In the genomic region with DNA sequence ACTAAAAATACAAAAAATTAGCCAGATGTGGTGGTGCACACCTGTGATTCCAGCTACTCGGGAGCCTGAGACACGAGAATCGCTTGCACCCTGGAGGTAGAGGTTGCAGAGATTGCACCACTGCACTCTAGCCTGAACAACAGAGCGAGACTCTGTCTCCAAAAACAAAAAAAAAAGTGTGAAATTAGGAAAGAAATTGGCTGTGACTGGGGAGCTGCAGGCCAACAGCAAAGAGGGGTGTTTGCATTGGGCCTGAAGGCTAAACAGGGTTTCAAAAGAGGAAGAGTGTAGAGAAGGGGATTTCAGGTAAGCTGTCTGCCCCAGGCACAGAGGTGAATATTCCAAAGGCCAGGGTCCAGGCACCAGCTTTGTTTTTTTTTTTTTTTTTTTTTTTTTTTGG, we compare ENCODE assay signal across 1 cellular context.
TF ChIP-seq lines count a peak whose summit lies in the region.

No MANE protein-coding gene starts in this region.

TF ChIP-seq in HepG2, 621 proteins besides CTCF, POLR2A, EP300 and RAD21 (continued from another document and continues in another):
- TF ChIP-seq, protein P1, sequence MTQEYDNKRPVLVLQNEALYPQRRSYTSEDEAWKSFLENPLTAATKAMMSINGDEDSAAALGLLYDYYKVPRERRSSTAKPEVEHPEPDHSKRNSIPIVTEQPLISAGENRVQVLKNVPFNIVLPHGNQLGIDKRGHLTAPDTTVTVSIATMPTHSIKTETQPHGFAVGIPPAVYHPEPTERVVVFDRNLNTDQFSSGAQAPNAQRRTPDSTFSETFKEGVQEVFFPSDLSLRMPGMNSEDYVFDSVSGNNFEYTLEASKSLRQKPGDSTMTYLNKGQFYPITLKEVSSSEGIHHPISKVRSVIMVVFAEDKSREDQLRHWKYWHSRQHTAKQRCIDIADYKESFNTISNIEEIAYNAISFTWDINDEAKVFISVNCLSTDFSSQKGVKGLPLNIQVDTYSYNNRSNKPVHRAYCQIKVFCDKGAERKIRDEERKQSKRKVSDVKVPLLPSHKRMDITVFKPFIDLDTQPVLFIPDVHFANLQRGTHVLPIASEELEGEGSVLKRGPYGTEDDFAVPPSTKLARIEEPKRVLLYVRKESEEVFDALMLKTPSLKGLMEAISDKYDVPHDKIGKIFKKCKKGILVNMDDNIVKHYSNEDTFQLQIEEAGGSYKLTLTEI (CRISPR knock-in tag; conservative IDR thresholded peaks at IDR 0.05) = no peak
- TF ChIP-seq, protein P2, sequence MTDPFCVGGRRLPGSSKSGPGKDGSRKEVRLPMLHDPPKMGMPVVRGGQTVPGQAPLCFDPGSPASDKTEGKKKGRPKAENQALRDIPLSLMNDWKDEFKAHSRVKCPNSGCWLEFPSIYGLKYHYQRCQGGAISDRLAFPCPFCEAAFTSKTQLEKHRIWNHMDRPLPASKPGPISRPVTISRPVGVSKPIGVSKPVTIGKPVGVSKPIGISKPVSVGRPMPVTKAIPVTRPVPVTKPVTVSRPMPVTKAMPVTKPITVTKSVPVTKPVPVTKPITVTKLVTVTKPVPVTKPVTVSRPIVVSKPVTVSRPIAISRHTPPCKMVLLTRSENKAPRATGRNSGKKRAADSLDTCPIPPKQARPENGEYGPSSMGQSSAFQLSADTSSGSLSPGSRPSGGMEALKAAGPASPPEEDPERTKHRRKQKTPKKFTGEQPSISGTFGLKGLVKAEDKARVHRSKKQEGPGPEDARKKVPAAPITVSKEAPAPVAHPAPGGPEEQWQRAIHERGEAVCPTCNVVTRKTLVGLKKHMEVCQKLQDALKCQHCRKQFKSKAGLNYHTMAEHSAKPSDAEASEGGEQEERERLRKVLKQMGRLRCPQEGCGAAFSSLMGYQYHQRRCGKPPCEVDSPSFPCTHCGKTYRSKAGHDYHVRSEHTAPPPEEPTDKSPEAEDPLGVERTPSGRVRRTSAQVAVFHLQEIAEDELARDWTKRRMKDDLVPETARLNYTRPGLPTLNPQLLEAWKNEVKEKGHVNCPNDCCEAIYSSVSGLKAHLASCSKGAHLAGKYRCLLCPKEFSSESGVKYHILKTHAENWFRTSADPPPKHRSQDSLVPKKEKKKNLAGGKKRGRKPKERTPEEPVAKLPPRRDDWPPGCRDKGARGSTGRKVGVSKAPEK (CRISPR knock-in tag; IDR thresholded peaks at IDR 0.05; ENCODE audit: borderline replicate concordance) = no peak
- TF ChIP-seq, protein P3, sequence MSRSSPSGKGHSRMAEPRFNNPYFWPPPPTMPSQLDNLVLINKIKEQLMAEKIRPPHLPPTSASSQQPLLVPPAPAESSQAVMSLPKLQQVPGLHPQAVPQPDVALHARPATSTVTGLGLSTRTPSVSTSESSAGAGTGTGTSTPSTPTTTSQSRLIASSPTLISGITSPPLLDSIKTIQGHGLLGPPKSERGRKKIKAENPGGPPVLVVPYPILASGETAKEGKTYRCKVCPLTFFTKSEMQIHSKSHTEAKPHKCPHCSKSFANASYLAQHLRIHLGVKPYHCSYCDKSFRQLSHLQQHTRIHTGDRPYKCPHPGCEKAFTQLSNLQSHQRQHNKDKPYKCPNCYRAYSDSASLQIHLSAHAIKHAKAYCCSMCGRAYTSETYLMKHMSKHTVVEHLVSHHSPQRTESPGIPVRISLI (CRISPR knock-in tag; IDR thresholded peaks at IDR 0.05; ENCODE audit: borderline replicate concordance) = peak; percentile 94
- TF ChIP-seq ZNF329 (CRISPR knock-in tag; IDR thresholded peaks at IDR 0.05; ENCODE audit: low read depth) (no peak), ZNF232 (CRISPR knock-in tag; IDR thresholded peaks at IDR 0.05; ENCODE audit: borderline replicate concordance) (no peak), NKX3-1 (CRISPR knock-in tag; IDR thresholded peaks at IDR 0.05) (no peak), SMARCC2 (IDR thresholded peaks at IDR 0.05) (no peak), ZSCAN25 (CRISPR knock-in tag; IDR thresholded peaks at IDR 0.05) (0 out of 2 replicates have a peak, but pooled peaks have one; percentile 62), SMAD3 (CRISPR knock-in tag; IDR thresholded peaks at IDR 0.05) (no peak), ZNF20 (CRISPR knock-in tag; IDR thresholded peaks at IDR 0.05) (no peak), SP1 (IDR thresholded peaks at IDR 0.05) (no peak), SP1 (CRISPR knock-in tag; IDR thresholded peaks at IDR 0.05) (no peak), ZNF333 (CRISPR knock-in tag; IDR thresholded peaks at IDR 0.05; ENCODE audit: borderline replicate concordance) (no peak), FOXC1 (CRISPR knock-in tag; IDR thresholded peaks at IDR 0.05; ENCODE audit: borderline replicate concordance) (no peak), ZNF713 (CRISPR knock-in tag; IDR thresholded peaks at IDR 0.05) (no peak), REXO4 (CRISPR knock-in tag; IDR thresholded peaks at IDR 0.05; ENCODE audit: borderline replicate concordance) (no peak), RFXANK (CRISPR knock-in tag; IDR thresholded peaks at IDR 0.05) (no peak), FOXP1 (IDR thresholded peaks at IDR 0.05) (no peak), FOXP1 (CRISPR knock-in tag; IDR thresholded peaks at IDR 0.05) (peak; percentile 22; the same call in 1 of the 2 replicates), ZNF749 (CRISPR knock-in tag; IDR thresholded peaks at IDR 0.05; ENCODE audit: borderline replicate concordance) (no peak), ZNF709 (CRISPR knock-in tag; IDR thresholded peaks at IDR 0.05) (no peak; the same call in 1 of the 2 replicates), ZNF567 (CRISPR knock-in tag; IDR thresholded peaks at IDR 0.05; ENCODE audit: borderline replicate concordance) (no peak), ZNF614 (CRISPR knock-in tag; IDR thresholded peaks at IDR 0.05; ENCODE audit: borderline replicate concordance) (no peak), ZSCAN12 (CRISPR knock-in tag; IDR thresholded peaks at IDR 0.05) (no peak), ZNF543 (CRISPR knock-in tag; IDR thresholded peaks at IDR 0.05) (no peak), NFRKB (IDR thresholded peaks at IDR 0.05) (no peak), ZNF264 (CRISPR knock-in tag; IDR thresholded peaks at IDR 0.05) (0 out of 2 replicates have a peak, but pooled peaks have one; percentile 33), SMARCE1 (IDR thresholded peaks at IDR 0.05; ENCODE audit: borderline replicate concordance) (no peak)
- TF ChIP-seq, protein P4, sequence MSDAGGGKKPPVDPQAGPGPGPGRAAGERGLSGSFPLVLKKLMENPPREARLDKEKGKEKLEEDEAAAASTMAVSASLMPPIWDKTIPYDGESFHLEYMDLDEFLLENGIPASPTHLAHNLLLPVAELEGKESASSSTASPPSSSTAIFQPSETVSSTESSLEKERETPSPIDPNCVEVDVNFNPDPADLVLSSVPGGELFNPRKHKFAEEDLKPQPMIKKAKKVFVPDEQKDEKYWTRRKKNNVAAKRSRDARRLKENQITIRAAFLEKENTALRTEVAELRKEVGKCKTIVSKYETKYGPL (CRISPR knock-in tag; IDR thresholded peaks at IDR 0.05) = no peak
- TF ChIP-seq, protein P5, sequence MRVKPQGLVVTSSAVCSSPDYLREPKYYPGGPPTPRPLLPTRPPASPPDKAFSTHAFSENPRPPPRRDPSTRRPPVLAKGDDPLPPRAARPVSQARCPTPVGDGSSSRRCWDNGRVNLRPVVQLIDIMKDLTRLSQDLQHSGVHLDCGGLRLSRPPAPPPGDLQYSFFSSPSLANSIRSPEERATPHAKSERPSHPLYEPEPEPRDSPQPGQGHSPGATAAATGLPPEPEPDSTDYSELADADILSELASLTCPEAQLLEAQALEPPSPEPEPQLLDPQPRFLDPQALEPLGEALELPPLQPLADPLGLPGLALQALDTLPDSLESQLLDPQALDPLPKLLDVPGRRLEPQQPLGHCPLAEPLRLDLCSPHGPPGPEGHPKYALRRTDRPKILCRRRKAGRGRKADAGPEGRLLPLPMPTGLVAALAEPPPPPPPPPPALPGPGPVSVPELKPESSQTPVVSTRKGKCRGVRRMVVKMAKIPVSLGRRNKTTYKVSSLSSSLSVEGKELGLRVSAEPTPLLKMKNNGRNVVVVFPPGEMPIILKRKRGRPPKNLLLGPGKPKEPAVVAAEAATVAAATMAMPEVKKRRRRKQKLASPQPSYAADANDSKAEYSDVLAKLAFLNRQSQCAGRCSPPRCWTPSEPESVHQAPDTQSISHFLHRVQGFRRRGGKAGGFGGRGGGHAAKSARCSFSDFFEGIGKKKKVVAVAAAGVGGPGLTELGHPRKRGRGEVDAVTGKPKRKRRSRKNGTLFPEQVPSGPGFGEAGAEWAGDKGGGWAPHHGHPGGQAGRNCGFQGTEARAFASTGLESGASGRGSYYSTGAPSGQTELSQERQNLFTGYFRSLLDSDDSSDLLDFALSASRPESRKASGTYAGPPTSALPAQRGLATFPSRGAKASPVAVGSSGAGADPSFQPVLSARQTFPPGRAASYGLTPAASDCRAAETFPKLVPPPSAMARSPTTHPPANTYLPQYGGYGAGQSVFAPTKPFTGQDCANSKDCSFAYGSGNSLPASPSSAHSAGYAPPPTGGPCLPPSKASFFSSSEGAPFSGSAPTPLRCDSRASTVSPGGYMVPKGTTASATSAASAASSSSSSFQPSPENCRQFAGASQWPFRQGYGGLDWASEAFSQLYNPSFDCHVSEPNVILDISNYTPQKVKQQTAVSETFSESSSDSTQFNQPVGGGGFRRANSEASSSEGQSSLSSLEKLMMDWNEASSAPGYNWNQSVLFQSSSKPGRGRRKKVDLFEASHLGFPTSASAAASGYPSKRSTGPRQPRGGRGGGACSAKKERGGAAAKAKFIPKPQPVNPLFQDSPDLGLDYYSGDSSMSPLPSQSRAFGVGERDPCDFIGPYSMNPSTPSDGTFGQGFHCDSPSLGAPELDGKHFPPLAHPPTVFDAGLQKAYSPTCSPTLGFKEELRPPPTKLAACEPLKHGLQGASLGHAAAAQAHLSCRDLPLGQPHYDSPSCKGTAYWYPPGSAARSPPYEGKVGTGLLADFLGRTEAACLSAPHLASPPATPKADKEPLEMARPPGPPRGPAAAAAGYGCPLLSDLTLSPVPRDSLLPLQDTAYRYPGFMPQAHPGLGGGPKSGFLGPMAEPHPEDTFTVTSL (CRISPR knock-in tag; IDR thresholded peaks at IDR 0.05; ENCODE audit: borderline replicate concordance) = peak; percentile 61; the same call in 1 of the 2 replicates
- TF ChIP-seq, protein P6, sequence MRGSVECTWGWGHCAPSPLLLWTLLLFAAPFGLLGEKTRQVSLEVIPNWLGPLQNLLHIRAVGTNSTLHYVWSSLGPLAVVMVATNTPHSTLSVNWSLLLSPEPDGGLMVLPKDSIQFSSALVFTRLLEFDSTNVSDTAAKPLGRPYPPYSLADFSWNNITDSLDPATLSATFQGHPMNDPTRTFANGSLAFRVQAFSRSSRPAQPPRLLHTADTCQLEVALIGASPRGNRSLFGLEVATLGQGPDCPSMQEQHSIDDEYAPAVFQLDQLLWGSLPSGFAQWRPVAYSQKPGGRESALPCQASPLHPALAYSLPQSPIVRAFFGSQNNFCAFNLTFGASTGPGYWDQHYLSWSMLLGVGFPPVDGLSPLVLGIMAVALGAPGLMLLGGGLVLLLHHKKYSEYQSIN (CRISPR knock-in tag; IDR thresholded peaks at IDR 0.05; ENCODE audit: borderline replicate concordance) = no peak
- TF ChIP-seq, protein P7, sequence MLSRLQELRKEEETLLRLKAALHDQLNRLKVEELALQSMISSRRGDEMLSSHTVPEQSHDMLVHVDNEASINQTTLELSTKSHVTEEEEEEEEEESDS (CRISPR knock-in tag; IDR thresholded peaks at IDR 0.05; ENCODE audit: borderline replicate concordance) = no peak
- TF ChIP-seq, protein P8, sequence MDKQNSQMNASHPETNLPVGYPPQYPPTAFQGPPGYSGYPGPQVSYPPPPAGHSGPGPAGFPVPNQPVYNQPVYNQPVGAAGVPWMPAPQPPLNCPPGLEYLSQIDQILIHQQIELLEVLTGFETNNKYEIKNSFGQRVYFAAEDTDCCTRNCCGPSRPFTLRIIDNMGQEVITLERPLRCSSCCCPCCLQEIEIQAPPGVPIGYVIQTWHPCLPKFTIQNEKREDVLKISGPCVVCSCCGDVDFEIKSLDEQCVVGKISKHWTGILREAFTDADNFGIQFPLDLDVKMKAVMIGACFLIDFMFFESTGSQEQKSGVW (CRISPR knock-in tag; IDR thresholded peaks at IDR 0.05; ENCODE audit: borderline replicate concordance) = no peak
- TF ChIP-seq, protein P9, sequence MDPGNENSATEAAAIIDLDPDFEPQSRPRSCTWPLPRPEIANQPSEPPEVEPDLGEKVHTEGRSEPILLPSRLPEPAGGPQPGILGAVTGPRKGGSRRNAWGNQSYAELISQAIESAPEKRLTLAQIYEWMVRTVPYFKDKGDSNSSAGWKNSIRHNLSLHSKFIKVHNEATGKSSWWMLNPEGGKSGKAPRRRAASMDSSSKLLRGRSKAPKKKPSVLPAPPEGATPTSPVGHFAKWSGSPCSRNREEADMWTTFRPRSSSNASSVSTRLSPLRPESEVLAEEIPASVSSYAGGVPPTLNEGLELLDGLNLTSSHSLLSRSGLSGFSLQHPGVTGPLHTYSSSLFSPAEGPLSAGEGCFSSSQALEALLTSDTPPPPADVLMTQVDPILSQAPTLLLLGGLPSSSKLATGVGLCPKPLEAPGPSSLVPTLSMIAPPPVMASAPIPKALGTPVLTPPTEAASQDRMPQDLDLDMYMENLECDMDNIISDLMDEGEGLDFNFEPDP (CRISPR knock-in tag; conservative IDR thresholded peaks at IDR 0.05) = no peak
- TF ChIP-seq, protein P10, sequence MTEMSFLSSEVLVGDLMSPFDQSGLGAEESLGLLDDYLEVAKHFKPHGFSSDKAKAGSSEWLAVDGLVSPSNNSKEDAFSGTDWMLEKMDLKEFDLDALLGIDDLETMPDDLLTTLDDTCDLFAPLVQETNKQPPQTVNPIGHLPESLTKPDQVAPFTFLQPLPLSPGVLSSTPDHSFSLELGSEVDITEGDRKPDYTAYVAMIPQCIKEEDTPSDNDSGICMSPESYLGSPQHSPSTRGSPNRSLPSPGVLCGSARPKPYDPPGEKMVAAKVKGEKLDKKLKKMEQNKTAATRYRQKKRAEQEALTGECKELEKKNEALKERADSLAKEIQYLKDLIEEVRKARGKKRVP (CRISPR knock-in tag; IDR thresholded peaks at IDR 0.05) = no peak
